In the genomic region with DNA sequence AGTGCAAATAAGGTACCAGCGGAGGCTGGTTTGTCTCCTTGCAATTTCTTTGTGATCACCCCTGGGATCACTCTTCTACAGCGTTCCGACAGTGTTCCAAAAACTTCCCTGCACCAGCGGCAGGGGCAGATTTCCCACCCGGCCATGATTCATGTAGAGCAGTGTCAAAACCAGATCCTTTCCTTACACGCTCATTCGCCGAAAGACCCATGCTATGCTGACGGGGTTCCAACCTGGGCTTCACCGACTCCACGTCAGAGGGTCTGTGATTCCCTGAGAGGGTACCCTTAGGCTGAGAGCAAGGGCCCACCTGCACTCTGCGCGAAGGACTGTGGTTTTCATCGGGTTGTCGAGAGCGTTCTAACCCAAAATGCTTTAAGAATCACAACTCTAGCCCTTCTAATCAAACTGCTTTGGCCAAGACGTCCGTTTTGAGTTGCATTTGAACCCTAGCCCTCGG, we compare ENCODE assay signal across 8 cellular contexts. TPM values are rescaled to one million over a fixed set of nuclear protein-coding genes. Genes with fewer than 3 reads are reported as not detected.
A peak's percentile ranks its signal among the peaks of the same experiment; 100 is the strongest.
DNase-seq lines count a peak whose midpoint lies in the region; ATAC-seq and TF ChIP-seq lines count a peak whose summit lies in the region.

No MANE protein-coding gene starts in this region.

- peak overlapping the region; percentile 89 for H3K4me3 Mint-ChIP-seq in activated naive CD4-positive, alpha-beta T cell treated with anti-CD3 and anti-CD28 coated beads for 36 hours
- peak overlapping the region; percentile 93 for H3K4me3 Mint-ChIP-seq in progenitor cell of endocrine pancreas (ENCODE audit: low read depth)

- H3K36me3 Mint-ChIP-seq in activated naive CD4-positive, alpha-beta T cell treated with anti-CD3 and anti-CD28 coated beads for 36 hours (ENCODE audit: low read depth), result peaks cover 5% of the 10 kb centered on the region
- peaks cover 3% of the 10 kb centered on the region for H3K36me3 Mint-ChIP-seq in progenitor cell of endocrine pancreas (ENCODE audit: insufficient read depth)

- CTCF ChIA-PET in activated naive CD4-positive, alpha-beta T cell treated with anti-CD3 and anti-CD28 coated beads for 36 hours (lab: Charles Lee), result no interaction called here

- ATAC-seq in GM21390 (IDR thresholded peaks at IDR 0.05; ENCODE audit: unreplicated experiment) (peak; percentile 41), left cardiac atrium (peak; percentile 70 to 72)

- peak overlapping the region; percentile 87 for H3K27ac Mint-ChIP-seq in activated naive CD4-positive, alpha-beta T cell treated with anti-CD3 and anti-CD28 coated beads for 36 hours
- peak overlapping the region; percentile 94 for H3K27ac Mint-ChIP-seq in progenitor cell of endocrine pancreas

- intact Hi-C loops in activated naive CD4-positive, alpha-beta T cell treated with anti-CD3 and anti-CD28 coated beads for 36 hours (cut with micrococcal nuclease), result loop anchor here (1.0 to 10.0 kb wide), 7 partner anchors 35 to 972 kb away; partner anchors contain the start of genes BIRC6, FAM98A, LTBP1 and RASGRP3
- intact Hi-C loops in left cardiac atrium (cut with DNase I), result no loop called here

- DNase-seq in DMS53 treated with DMSO at 0.1 percent for 48 hours (lab: John Stamatoyannopoulos, UW; ENCODE audit: unreplicated experiment) (peak; percentile 48), HPDE6-E6E7 (ENCODE audit: extremely low spot score) (peak; percentile 31), left cardiac atrium (peak; percentile 56), progenitor cell of endocrine pancreas (ENCODE audit: low spot score, unreplicated experiment) (no peak), NCI-H446 (lab: John Stamatoyannopoulos, UW) (no peak), SHP77 (lab: John Stamatoyannopoulos, UW) (no peak)
- peak; percentile 64 for DNase-seq in activated naive CD4-positive, alpha-beta T cell treated with anti-CD3 and anti-CD28 coated beads for 36 hours

- H3K4me1 Mint-ChIP-seq in activated naive CD4-positive, alpha-beta T cell treated with anti-CD3 and anti-CD28 coated beads for 36 hours (ENCODE audit: low read depth), result peaks cover 30% of the 10 kb centered on the region
- peaks cover 9% of the 10 kb centered on the region for H3K4me1 Mint-ChIP-seq in progenitor cell of endocrine pancreas (ENCODE audit: low read depth)

- peak; percentile 27 for TF ChIP-seq CTCF in progenitor cell of endocrine pancreas (IDR thresholded peaks at IDR 0.05; ENCODE audit: unreplicated experiment)

- H3K27me3 Mint-ChIP-seq in activated naive CD4-positive, alpha-beta T cell treated with anti-CD3 and anti-CD28 coated beads for 36 hours (ENCODE audit: low read depth), result no peaks in the 10 kb centered on the region
- H3K27me3 Mint-ChIP-seq in progenitor cell of endocrine pancreas, result peaks cover 13% of the 10 kb centered on the region

- no peaks in the 10 kb centered on the region for H3K9me3 Mint-ChIP-seq in activated naive CD4-positive, alpha-beta T cell treated with anti-CD3 and anti-CD28 coated beads for 36 hours
- no peaks in the 10 kb centered on the region for H3K9me3 Mint-ChIP-seq in progenitor cell of endocrine pancreas (ENCODE audit: low read depth)

RNA-seq across cellular contexts. Expression of gene TTC27, which starts 0.4 kb away (rescaled TPM):
- 10 to 100 TPM; 25.2 to 27.5 TPM for total RNA-seq in activated naive CD4-positive, alpha-beta T cell treated with anti-CD3 and anti-CD28 coated beads for 36 hours
- total RNA-seq in left cardiac atrium (10 to 100 TPM in 1 of 2 donors, 1 to 10 TPM in 1; 7.9 to 12.3 TPM), progenitor cell of endocrine pancreas (20.5 and 21.8 TPM in 2 replicates)

Comparison
In these comparisons a context has a peak if more than half of its experiments do, and no peak if none do; other contexts are left out.
1. DNase-seq: peak in DMS53 treated with DMSO at 0.1 percent for 48 hours (single experiment), HPDE6-E6E7 (single experiment), activated naive CD4-positive, alpha-beta T cell treated with anti-CD3 and anti-CD28 coated beads for 36 hours (single experiment) and left cardiac atrium (single experiment); none in progenitor cell of endocrine pancreas (single experiment), NCI-H446 (0 of 2) and SHP77 (0 of 2).